11 cellular contexts compared by ENCODE assay signal in the genomic region with DNA sequence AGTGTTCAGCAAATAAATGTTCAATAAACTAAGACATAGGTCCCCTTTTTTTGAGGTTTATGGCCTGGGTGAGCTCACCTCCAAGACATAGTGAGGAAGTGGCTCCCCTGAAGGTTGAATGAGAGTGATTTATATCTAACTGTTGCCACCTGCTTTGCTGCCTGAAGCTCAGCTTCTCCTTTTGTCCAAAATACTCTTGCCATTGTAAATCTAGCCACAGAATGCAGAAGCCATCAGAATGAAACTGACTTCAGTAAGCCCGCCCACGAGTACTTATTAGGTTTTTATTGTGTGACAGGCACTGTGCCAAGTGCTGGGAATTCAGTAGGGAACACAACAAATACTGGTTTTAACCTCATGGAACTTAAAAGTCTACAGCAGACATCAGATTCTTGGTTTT. TPM values are rescaled to one million over a fixed set of nuclear protein-coding genes. Genes with fewer than 3 reads are reported as not detected.
DNase-seq lines count a peak whose midpoint lies in the region; ATAC-seq and TF ChIP-seq lines count a peak whose summit lies in the region.
"Had no signal": no experiment of that assay in that cellular context is flagged by ENCODE, and none has a peak within 500 bp of the region (broad histone marks: within the 10 kb centered on the region; RNA-seq: fewer than 3 reads in every experiment).

No MANE protein-coding gene starts in this region.

- peak overlapping the region; percentile 49 for H3K27ac Mint-ChIP-seq in T-helper 2 cell treated with Interferon-gamma antibody and Interleukin-4, amounts not matched to agents 5 μg/mL and 100 μg/mL, for 36 hours

- intact Hi-C loops in upper lobe of right lung (cut with DNase I): loop anchor here (10.0 kb wide), 1 partner anchor 239 kb away; no protein-coding TSS in a partner anchor

- H3K4me1 Mint-ChIP-seq in T-helper 2 cell treated with Interferon-gamma antibody and Interleukin-4, amounts not matched to agents 5 μg/mL and 100 μg/mL, for 36 hours (ENCODE audit: low read depth): peaks cover 33% of the 10 kb centered on the region

- H3K27me3 Mint-ChIP-seq in T-helper 2 cell treated with Interferon-gamma antibody and Interleukin-4, amounts not matched to agents 5 μg/mL and 100 μg/mL, for 36 hours (ENCODE audit: low read depth): peaks cover 21% of the 10 kb centered on the region

- H3K4me3 Mint-ChIP-seq in T-helper 2 cell treated with Interferon-gamma antibody and Interleukin-4, amounts not matched to agents 5 μg/mL and 100 μg/mL, for 36 hours: peak overlapping the region; percentile 43

- no peaks in the 10 kb centered on the region for H3K9me3 Mint-ChIP-seq in T-helper 2 cell treated with Interferon-gamma antibody and Interleukin-4, amounts not matched to agents 5 μg/mL and 100 μg/mL, for 36 hours

- DNase-seq in NCI-H748 (lab: John Stamatoyannopoulos, UW; ENCODE audit: unreplicated experiment) (peak; percentile 18), NCI-H748 treated with DMSO at 0.1 percent for 48 hours (lab: John Stamatoyannopoulos, UW) (no peak), retinal pigment epithelial cell (ENCODE audit: low read depth) (peak; percentile 5), foreskin melanocyte (no peak), upper lobe of right lung (no peak)
- DNase-seq in T-helper 2 cell treated with Interferon-gamma antibody and Interleukin-4, amounts not matched to agents 5 μg/mL and 100 μg/mL, for 36 hours (ENCODE audit: low spot score): peak; percentile 15
- no peak for DNase-seq in activated CD8-positive, alpha-beta memory T cell treated with anti-CD3 and anti-CD28 coated beads, Interleukin-2, amount 50 U/mL, for 48 hours
- DNase-seq: 8988T, anterior cingulate cortex, NCI-H146 had no signal

- no peak for TF ChIP-seq CTCF in retinal pigment epithelial cell (conservative IDR thresholded peaks at IDR 0.05; ENCODE audit: low read depth, low read length)
- TF ChIP-seq CTCF in upper lobe of right lung (IDR thresholded peaks at IDR 0.05): no peak

- no peaks in the 10 kb centered on the region for H3K36me3 Mint-ChIP-seq in T-helper 2 cell treated with Interferon-gamma antibody and Interleukin-4, amounts not matched to agents 5 μg/mL and 100 μg/mL, for 36 hours (ENCODE audit: low read depth)

- H3K9me3 ChIP-seq in upper lobe of right lung: no peaks in the 10 kb centered on the region

- peaks cover 3% of the 10 kb centered on the region for H3K4me1 ChIP-seq in upper lobe of right lung

- ATAC-seq in HG03571 (IDR thresholded peaks at IDR 0.05; ENCODE audit: unreplicated experiment) (peak; percentile 42), upper lobe of right lung (no peak)

- no peaks in the 10 kb centered on the region for H3K27me3 ChIP-seq in upper lobe of right lung

- H3K36me3 ChIP-seq in upper lobe of right lung: no peaks in the 10 kb centered on the region

- H3K27ac ChIP-seq in upper lobe of right lung: no peak overlapping the region

- no peak overlapping the region for H3K4me3 ChIP-seq in retinal pigment epithelial cell (ENCODE audit: low read length)
- H3K4me3 ChIP-seq in upper lobe of right lung: no peak overlapping the region

RNA-seq across cellular contexts. Expression of a gene that starts 18.0 kb away (rescaled TPM):
- not detected for total RNA-seq in upper lobe of right lung

Comparison
In these comparisons a context has a peak if more than half of its experiments do, and no peak if none do; other contexts are left out.
1. DNase-seq: peak in NCI-H748 (single experiment), T-helper 2 cell treated with Interferon-gamma antibody and Interleukin-4, amounts not matched to agents 5 μg/mL and 100 μg/mL, for 36 hours (single experiment) and retinal pigment epithelial cell (single experiment); none in NCI-H748 treated with DMSO at 0.1 percent for 48 hours (single experiment), activated CD8-positive, alpha-beta memory T cell treated with anti-CD3 and anti-CD28 coated beads, Interleukin-2, amount 50 U/mL, for 48 hours (single experiment), foreskin melanocyte (single experiment) and upper lobe of right lung (single experiment).